ENCODE assay signal across 11 cellular contexts in the genomic region with DNA sequence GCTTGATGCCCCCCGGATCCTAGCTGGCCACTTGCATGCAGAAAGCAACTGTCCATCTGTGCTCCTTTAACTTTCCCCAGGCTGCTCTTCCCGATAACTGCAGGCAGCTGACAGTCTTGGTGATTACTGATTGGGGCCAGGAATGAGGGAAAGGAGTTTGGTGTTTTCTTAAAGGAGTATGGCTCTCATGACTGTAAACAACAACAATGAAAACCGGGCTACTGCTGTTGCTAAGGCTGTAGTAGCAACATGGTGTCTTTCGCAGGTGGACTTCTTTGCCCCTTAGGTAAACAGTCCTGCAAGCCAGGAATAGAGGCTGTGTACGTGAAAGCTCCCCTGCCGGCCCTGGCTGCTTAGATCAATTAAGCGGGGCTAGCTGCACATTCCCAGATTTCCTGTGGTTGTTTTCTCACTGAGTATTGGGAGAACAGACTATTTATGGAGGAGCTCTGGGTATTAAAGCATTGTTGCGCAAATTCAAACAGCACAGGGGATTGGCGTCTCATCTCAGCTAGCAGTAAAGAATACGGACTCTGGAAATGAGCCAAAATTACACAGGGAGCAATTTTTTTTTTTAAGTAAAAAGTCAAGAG.
A peak's percentile ranks its signal among the peaks of the same experiment; 100 is the strongest.
DNase-seq lines count a peak whose midpoint lies in the region; ATAC-seq and TF ChIP-seq lines count a peak whose summit lies in the region.
"Had no signal": no experiment of that assay in that cellular context is flagged by ENCODE, and none has a peak within 500 bp of the region (broad histone marks: within the 10 kb centered on the region; RNA-seq: fewer than 3 reads in every experiment).

No MANE protein-coding gene starts in this region.

- peaks cover 15% of the 10 kb centered on the region for H3K36me3 ChIP-seq in upper lobe of right lung
- H3K36me3 ChIP-seq: colonic mucosa had no signal

- no peak for TF ChIP-seq CTCF in upper lobe of right lung (IDR thresholded peaks at IDR 0.05)

- no peaks in the 10 kb centered on the region for H3K27me3 ChIP-seq in upper lobe of right lung
- H3K27me3 ChIP-seq: colonic mucosa had no signal

- H3K27ac ChIP-seq in caudate nucleus (ENCODE audit: low read depth, low read length) (peak overlapping the region; percentile 67), upper lobe of right lung (no peak overlapping the region)
- H3K27ac ChIP-seq: colonic mucosa, VCaP had no signal

- ATAC-seq in upper lobe of right lung (no peak), GM18517 (IDR thresholded peaks at IDR 0.05; ENCODE audit: unreplicated experiment) (no peak), HG02884 (IDR thresholded peaks at IDR 0.05; ENCODE audit: unreplicated experiment) (no peak), GM19452 (IDR thresholded peaks at IDR 0.05; ENCODE audit: unreplicated experiment) (no peak)

- intact Hi-C loops in upper lobe of right lung (cut with DNase I): no loop called here

- peak overlapping the region; percentile 22 for H3K4me3 ChIP-seq in upper lobe of right lung
- H3K4me3 ChIP-seq: colonic mucosa had no signal

- no peaks in the 10 kb centered on the region for H3K4me1 ChIP-seq in upper lobe of right lung
- H3K4me1 ChIP-seq: colonic mucosa had no signal

- H3K9me3 ChIP-seq in upper lobe of right lung: no peaks in the 10 kb centered on the region
- H3K9me3 ChIP-seq: colonic mucosa had no signal

- DNase-seq in NCI-H2107 treated with DMSO at 0.1 percent for 48 hours (lab: John Stamatoyannopoulos, UW; ENCODE audit: unreplicated experiment) (peak; percentile 39), NCI-H2107 (lab: John Stamatoyannopoulos, UW) (no peak), caudate nucleus (lab: John Stamatoyannopoulos, UW) (peak in 2 of 61 donors; percentile 6 to 82), left kidney (ENCODE audit: low read depth, low spot score) (peak; percentile 37), upper lobe of right lung (no peak)
- DNase-seq: colonic mucosa, NCI-H2029 had no signal

Comparison
In these comparisons a context has a peak if more than half of its experiments do, and no peak if none do; other contexts are left out.
1. DNase-seq: peak in NCI-H2107 treated with DMSO at 0.1 percent for 48 hours (single experiment) and left kidney (single experiment); none in NCI-H2107 (single experiment) and upper lobe of right lung (single experiment).